30 cellular contexts compared by ENCODE assay signal in the genomic region with DNA sequence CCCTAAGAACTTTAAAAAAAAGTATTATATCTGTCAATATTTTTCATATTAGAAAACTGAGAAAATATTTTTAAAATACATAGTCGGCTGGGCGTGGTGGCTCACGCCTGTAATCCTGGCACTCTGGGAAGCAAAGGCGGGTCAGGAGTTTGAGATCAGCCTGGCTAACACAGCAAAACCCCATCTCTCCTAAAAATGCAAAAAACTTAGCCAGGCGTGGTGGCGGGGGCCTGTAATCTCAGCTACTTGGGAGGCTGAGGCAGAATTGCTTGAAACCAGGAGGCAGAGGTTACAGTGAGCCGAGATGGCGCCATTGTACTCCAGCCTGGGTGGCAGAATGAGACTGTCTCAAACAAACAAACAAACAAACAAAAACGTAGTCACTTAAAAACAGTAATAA.
"Had no signal": no experiment of that assay in that cellular context is flagged by ENCODE, and none has a peak within 500 bp of the region (broad histone marks: within the 10 kb centered on the region; RNA-seq: fewer than 3 reads in every experiment).

No MANE protein-coding gene starts in this region.

- H3K9me3 Mint-ChIP-seq: activated CD4-positive, alpha-beta memory T cell treated with anti-CD3 and anti-CD28 coated beads, Interleukin-2, amount 10 ng/mL, durations not matched to agents 7 days and 5 days; activated CD4-positive, alpha-beta T cell treated with anti-CD3 and anti-CD28 coated beads, Interleukin-2, amount 10 ng/mL, durations not matched to agents 7 days and 5 days; activated naive CD4-positive, alpha-beta T cell treated with anti-CD3 and anti-CD28 coated beads for 36 hours; activated naive CD8-positive, alpha-beta T cell treated with anti-CD3 and anti-CD28 coated beads, Interleukin-2, amount 50 U/mL, for 24 hours; activated T-cell treated with anti-CD3 and anti-CD28 coated beads, Interleukin-2, amount 50 U/mL, for 24 hours; effector memory CD8-positive, alpha-beta T cell had no signal

- H3K36me3 ChIP-seq: adrenal gland had no signal

- H3K27me3 Mint-ChIP-seq: activated CD4-positive, alpha-beta memory T cell treated with anti-CD3 and anti-CD28 coated beads, Interleukin-2, amount 10 ng/mL, durations not matched to agents 7 days and 5 days; activated CD4-positive, alpha-beta T cell treated with anti-CD3 and anti-CD28 coated beads, Interleukin-2, amount 10 ng/mL, durations not matched to agents 7 days and 5 days; activated naive CD4-positive, alpha-beta T cell treated with anti-CD3 and anti-CD28 coated beads, Interleukin-2, amount 50 U/mL, for 24 hours; activated naive CD8-positive, alpha-beta T cell treated with anti-CD3 and anti-CD28 coated beads, Interleukin-2, amount 50 U/mL, for 24 hours; activated T-cell treated with anti-CD3 and anti-CD28 coated beads, Interleukin-2, amount 50 U/mL, for 24 hours; activated T-helper 17 cell treated with anti-CD3 and anti-CD28 coated beads, Interleukin-2, amount 50 U/mL, for 72 hours; effector memory CD8-positive, alpha-beta T cell had no signal

- H3K4me3 ChIP-seq: adrenal gland, body of pancreas, esophagus muscularis mucosa, gastrocnemius medialis, heart left ventricle had no signal

- ATAC-seq: activated naive CD8-positive, alpha-beta T cell treated with anti-CD3 and anti-CD28 coated beads, Interleukin-2, amount 50 U/mL, for 24 hours; activated T-helper 17 cell treated with anti-CD3 and anti-CD28 coated beads, Interleukin-2, amount 50 U/mL, for 72 hours; body of pancreas; effector memory CD8-positive, alpha-beta T cell; foreskin keratinocyte; gastrocnemius medialis; heart left ventricle had no signal

- H3K4me1 ChIP-seq: foreskin keratinocyte had no signal

- H3K27ac ChIP-seq: esophagus muscularis mucosa, foreskin keratinocyte, gastrocnemius medialis had no signal

- H3K27ac Mint-ChIP-seq: activated CD4-positive, alpha-beta memory T cell treated with anti-CD3 and anti-CD28 coated beads, Interleukin-2, amount 10 ng/mL, durations not matched to agents 7 days and 5 days; activated CD4-positive, alpha-beta T cell treated with anti-CD3 and anti-CD28 coated beads, Interleukin-2, amount 10 ng/mL, durations not matched to agents 7 days and 5 days; activated naive CD4-positive, alpha-beta T cell treated with anti-CD3 and anti-CD28 coated beads for 36 hours; activated naive CD8-positive, alpha-beta T cell treated with anti-CD3 and anti-CD28 coated beads for 36 hours had no signal

- H3K9me3 ChIP-seq: adrenal gland, body of pancreas, esophagus muscularis mucosa, gastrocnemius medialis, heart left ventricle had no signal

- H3K4me3 Mint-ChIP-seq: activated CD4-positive, alpha-beta memory T cell treated with anti-CD3 and anti-CD28 coated beads, Interleukin-2, amount 10 ng/mL, durations not matched to agents 7 days and 5 days; activated CD4-positive, alpha-beta T cell treated with anti-CD3 and anti-CD28 coated beads, Interleukin-2, amount 10 ng/mL, durations not matched to agents 7 days and 5 days; activated naive CD4-positive, alpha-beta T cell treated with anti-CD3 and anti-CD28 coated beads for 36 hours; activated naive CD4-positive, alpha-beta T cell treated with anti-CD3 and anti-CD28 coated beads, Interleukin-2, amount 50 U/mL, for 24 hours; activated naive CD8-positive, alpha-beta T cell treated with anti-CD3 and anti-CD28 coated beads for 36 hours; activated naive CD8-positive, alpha-beta T cell treated with anti-CD3 and anti-CD28 coated beads, Interleukin-2, amount 50 U/mL, for 24 hours; activated T-cell treated with anti-CD3 and anti-CD28 coated beads, Interleukin-2, amount 50 U/mL, for 24 hours; effector memory CD8-positive, alpha-beta T cell had no signal

- DNase-seq: activated CD4-positive, alpha-beta memory T cell treated with anti-CD3 and anti-CD28 coated beads, Interleukin-2, amount 10 ng/mL, durations not matched to agents 7 days and 5 days; activated CD4-positive, alpha-beta T cell treated with anti-CD3 and anti-CD28 coated beads for 1 hour; activated CD4-positive, alpha-beta T cell treated with anti-CD3 and anti-CD28 coated beads for 4 hours; activated CD4-positive, alpha-beta T cell treated with anti-CD3 and anti-CD28 coated beads, Interleukin-2, amount 10 ng/mL, durations not matched to agents 7 days and 5 days; activated CD4-positive, alpha-beta T cell treated with anti-CD3 and anti-CD28 coated beads, Interleukin-2, amount 50 U/mL, for 4 hours; activated CD8-positive, alpha-beta memory T cell treated with anti-CD3 and anti-CD28 coated beads, Interleukin-2, amount 50 U/mL, for 48 hours; activated effector memory CD4-positive, alpha-beta T cell treated with Interleukin-2 at 50 U/mL for 16 hours; activated gamma-delta T cell treated with Interleukin-2 at 50 U/mL for 16 hours; activated naive CD4-positive, alpha-beta T cell treated with anti-CD3 and anti-CD28 coated beads for 36 hours; activated naive CD8-positive, alpha-beta T cell treated with anti-CD3 and anti-CD28 coated beads for 36 hours; activated naive CD8-positive, alpha-beta T cell treated with anti-CD3 and anti-CD28 coated beads, Interleukin-2, amount 50 U/mL, for 24 hours; activated T-cell treated with anti-CD3 and anti-CD28 coated beads for 4 hours; activated T-cell treated with anti-CD3 and anti-CD28 coated beads, Interleukin-2, amount 50 U/mL, for 24 hours; adrenal gland; amygdala; aorta; body of pancreas; caudate nucleus; cortex of kidney; dermis blood vessel endothelial cell; effector CD4-positive, alpha-beta T cell; effector memory CD8-positive, alpha-beta T cell; foreskin keratinocyte; gastrocnemius medialis; glutamatergic neuron; heart left ventricle; T-helper 2 cell had no signal

- H3K27me3 ChIP-seq: adrenal gland, body of pancreas, esophagus muscularis mucosa, foreskin keratinocyte, gastrocnemius medialis, heart left ventricle had no signal
